1 cellular context compared by ENCODE assay signal in the genomic region with DNA sequence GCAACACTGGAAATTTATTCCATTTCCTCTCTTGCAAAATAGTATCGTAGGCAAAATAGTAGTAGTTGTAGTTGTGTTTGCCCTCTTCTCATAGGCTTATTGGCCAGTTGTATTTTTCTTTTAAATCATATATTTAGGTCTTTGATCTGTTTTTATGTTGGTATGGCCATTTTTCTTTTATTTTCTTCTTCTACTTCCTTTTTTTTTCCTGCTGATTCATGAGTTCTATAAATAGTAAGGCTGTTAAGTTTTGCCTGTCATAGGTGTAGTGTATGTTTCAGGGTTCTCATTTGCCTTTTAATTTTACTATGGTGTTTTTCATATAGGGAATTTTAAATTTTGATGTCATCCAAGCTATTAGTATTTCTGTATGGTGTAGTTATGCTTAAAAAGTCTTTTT.
TF ChIP-seq lines count a peak whose summit lies in the region.

No MANE protein-coding gene starts in this region.

TF ChIP-seq in A549, 52 proteins besides CTCF, POLR2A, EP300 and RAD21:
- peak; percentile 65 for TF ChIP-seq MAFK (IDR thresholded peaks at IDR 0.05; ENCODE audit: partially characterized antibody)
- TF ChIP-seq HOXB5 (CRISPR knock-in tag; IDR thresholded peaks at IDR 0.05) = no peak
